Comparison of ENCODE assay signal across 28 cellular contexts in genomic region chr4:11134705-11135104, GRCh38.
"Had no signal": no experiment of that assay in that cellular context is flagged by ENCODE, and none has a peak within 500 bp of the region (broad histone marks: within the 10 kb centered on the region; RNA-seq: fewer than 3 reads in every experiment).

No MANE protein-coding gene starts in this region.

- FAIRE-seq: urothelium cell line had no signal

- H3K27ac Mint-ChIP-seq: stimulated activated effector memory CD8-positive, alpha-beta T cell treated with anti-CD3 and anti-CD28 coated beads, Interleukin-12 subunit alpha, Interleukin-12 subunit beta, amount 100 ng/mL, for 72 hours; stimulated activated naive CD8-positive, alpha-beta T cell treated with anti-CD3 and anti-CD28 coated beads, Interleukin-15, amount 100 ng/mL, for 72 hours; stimulated activated naive CD8-positive, alpha-beta T cell treated with anti-CD3 and anti-CD28 coated beads, Interleukin-15, Interleukin-2, amounts not matched to agents 100 ng/mL and 50 ng/mL, for 24 hours; type B pancreatic cell had no signal

- H3K9me3 ChIP-seq: suprapubic skin, testis, thoracic aorta, thyroid gland, tibial artery, tibial nerve, transverse colon, upper lobe of left lung, upper lobe of right lung, uterus, vagina had no signal

- H3K27me3 Mint-ChIP-seq: stimulated activated naive CD8-positive, alpha-beta T cell treated with anti-CD3 and anti-CD28 coated beads, Interleukin-15, amount 100 ng/mL, for 72 hours had no signal

- H3K27ac ChIP-seq: stomach, suprapubic skin, testis, thoracic aorta, thyroid gland, tibial artery, tibial nerve, transverse colon, upper lobe of left lung, upper lobe of right lung, uterus, vagina had no signal

- H3K36me3 ChIP-seq: stomach, suprapubic skin, thoracic aorta, thyroid gland, tibial artery, tibial nerve, transverse colon, upper lobe of left lung, upper lobe of right lung, uterus, vagina had no signal

- H3K4me1 ChIP-seq: stomach, suprapubic skin, testis, thyroid gland, tibial artery, upper lobe of left lung, upper lobe of right lung, uterus, vagina had no signal

- H3K4me3 Mint-ChIP-seq: stimulated activated effector memory CD8-positive, alpha-beta T cell treated with anti-CD3 and anti-CD28 coated beads, Interleukin-12 subunit alpha, Interleukin-12 subunit beta, amount 100 ng/mL, for 72 hours; stimulated activated naive CD8-positive, alpha-beta T cell treated with anti-CD3 and anti-CD28 coated beads, Interleukin-15, amount 100 ng/mL, for 72 hours; stimulated activated naive CD8-positive, alpha-beta T cell treated with anti-CD3 and anti-CD28 coated beads, Interleukin-15, Interleukin-2, amounts not matched to agents 100 ng/mL and 50 ng/mL, for 24 hours; type B pancreatic cell had no signal

- H3K4me1 Mint-ChIP-seq: stimulated activated naive CD8-positive, alpha-beta T cell treated with anti-CD3 and anti-CD28 coated beads, Interleukin-15, amount 100 ng/mL, for 72 hours had no signal

- ATAC-seq: stimulated activated naive CD8-positive, alpha-beta T cell treated with anti-CD3 and anti-CD28 coated beads, Interleukin-15, amount 100 ng/mL, for 72 hours; stimulated activated naive CD8-positive, alpha-beta T cell treated with anti-CD3 and anti-CD28 coated beads, Interleukin-15, Interleukin-2, amounts not matched to agents 100 U/mL and 50 U/mL, for 24 hours; upper lobe of right lung had no signal

- H3K4me3 ChIP-seq: stomach, suprapubic skin, testis, thoracic aorta, thyroid gland, tibial artery, tibial nerve, transverse colon, upper lobe of left lung, upper lobe of right lung, uterus, vagina had no signal

- DNase-seq: stimulated activated CD4-positive, alpha-beta T cell treated with anti-CD3 and anti-CD28 coated beads, Interleukin-2, amount 100 ng/mL, for 24 hours; stimulated activated CD4-positive, alpha-beta T cell treated with anti-CD3 and anti-CD28 coated beads, Interleukin-2, amount 100 ng/mL, for 48 hours; stimulated activated CD4-positive, alpha-beta T cell treated with anti-CD3 and anti-CD28 coated beads, Interleukin-4, amount 100 ng/mL, for 1 hour; stimulated activated CD4-positive, alpha-beta T cell treated with anti-CD3 and anti-CD28 coated beads, Interleukin-4, amount 100 ng/mL, for 24 hours; stimulated activated CD4-positive, alpha-beta T cell treated with anti-CD3 and anti-CD28 coated beads, Interleukin-4, amount 100 ng/mL, for 4 hours; stimulated activated CD8-positive, alpha-beta memory T cell treated with anti-CD3 and anti-CD28 coated beads, Interleukin-4, amount 100 ng/mL, for 48 hours; stimulated activated naive CD4-positive, alpha-beta T cell; stimulated activated naive CD4-positive, alpha-beta T cell treated with Interleukin-2 at 50 U/mL for 16 hours; stimulated activated naive CD8-positive, alpha-beta T cell treated with anti-CD3 and anti-CD28 coated beads, Interleukin-15, amount 100 ng/mL, for 72 hours; stimulated activated naive CD8-positive, alpha-beta T cell treated with anti-CD3 and anti-CD28 coated beads, Interleukin-15, Interleukin-2, amounts not matched to agents 100 U/mL and 50 U/mL, for 24 hours; stomach; substantia nigra; testis; thyroid gland; tibial artery; transverse colon; trophoblast cell; upper lobe of left lung; upper lobe of right lung; uterus had no signal

- H3K27me3 ChIP-seq: stomach, suprapubic skin, testis, thyroid gland, tibial artery, tibial nerve, transverse colon, upper lobe of left lung, upper lobe of right lung, uterus, vagina had no signal

- H3K36me3 Mint-ChIP-seq: stimulated activated effector memory CD8-positive, alpha-beta T cell treated with anti-CD3 and anti-CD28 coated beads, Interleukin-12 subunit alpha, Interleukin-12 subunit beta, amount 100 ng/mL, for 72 hours; type B pancreatic cell had no signal
